In genomic region chr19:10295305-10295846, GRCh38 we compare ENCODE assay signal across 1 cellular context.
TF ChIP-seq lines count a peak whose summit lies in the region.

No MANE protein-coding gene starts in this region.

TF ChIP-seq in GM23338, 12 proteins besides CTCF, POLR2A, EP300 and RAD21 (continued from another document):
- TF ChIP-seq ZNF462 (CRISPR knock-in tag; IDR thresholded peaks at IDR 0.05) (no peak), JUNB (IDR thresholded peaks at IDR 0.05; ENCODE audit: unreplicated experiment) (no peak), STAT1 (IDR thresholded peaks at IDR 0.05; ENCODE audit: unreplicated experiment) (no peak), POLR2AphosphoS5 (IDR thresholded peaks at IDR 0.05; ENCODE audit: low read depth) (no peak), ETS1 (IDR thresholded peaks at IDR 0.05) (no peak), EZH2 (IDR thresholded peaks at IDR 0.05; ENCODE audit: low read depth, unreplicated experiment) (no peak)
TF ChIP-seq in GM23338: peak in this region for 0.
